In genomic region chr3:15055019-15055557, GRCh38 we compare ENCODE assay signal across 8 cellular contexts. TPM values are rescaled to one million over a fixed set of nuclear protein-coding genes. Genes with fewer than 3 reads are reported as not detected.
A peak's percentile ranks its signal among the peaks of the same experiment; 100 is the strongest.
DNase-seq lines count a peak whose midpoint lies in the region; ATAC-seq and TF ChIP-seq lines count a peak whose summit lies in the region.

No MANE protein-coding gene starts in this region.

- intact Hi-C loops in mammary epithelial cell (cut with micrococcal nuclease), result no loop called here

- peaks cover 97% of the 10 kb centered on the region for H3K79me2 ChIP-seq in DOHH2 (ENCODE audit: control insufficient read depth, low read length)
- H3K79me2 ChIP-seq in GM23338 (replicated peaks; ENCODE audit: insufficient read depth), result peaks cover 84% of the 10 kb centered on the region
- peaks cover 96% of the 10 kb centered on the region for H3K79me2 ChIP-seq in mammary epithelial cell (ENCODE audit: insufficient read depth, low read length)

- H3K36me3 ChIP-seq in DOHH2 (ENCODE audit: control insufficient read depth, low read length) (peaks cover 92% of the 10 kb centered on the region), HEK293 (ENCODE audit: control insufficient read depth in 2 of 2, insufficient read depth in 1 of 2, low read length in 2 of 2) (peaks cover 29 to 82% of the 10 kb centered on the region in 2 experiments), GM23338 (ENCODE audit: insufficient read depth) (peaks cover 32% of the 10 kb centered on the region), mammary epithelial cell (ENCODE audit: insufficient read depth, low read length) (peaks cover 31% of the 10 kb centered on the region)

- in situ Hi-C loops in G401 (cut with HindIII; ENCODE audit: low sequenced_read_pairs) (no loop called here), mammary epithelial cell (cut with MboI; ENCODE audit: low sequenced_read_pairs in 2 of 2) (no loop called here)

- peaks cover 18% of the 10 kb centered on the region for H3K4me1 Mint-ChIP-seq in GM23338

- H3K27me3 ChIP-seq in DOHH2 (ENCODE audit: control insufficient read depth, low read length), result no peaks in the 10 kb centered on the region
- H3K27me3 ChIP-seq in GM23338 (ENCODE audit: insufficient read depth), result no peaks in the 10 kb centered on the region
- no peaks in the 10 kb centered on the region for H3K27me3 ChIP-seq in mammary epithelial cell (ENCODE audit: insufficient read depth, low read length)

- no peaks in the 10 kb centered on the region for H3K27me3 Mint-ChIP-seq in GM23338 (ENCODE audit: insufficient read depth, low read depth, poor library complexity)

- CTCF ChIA-PET in HEK293 (lab: Yijun Ruan, JAX) (interaction anchor here (0.7 kb wide), 1 partner anchor 11 kb away, joined by 3 read pairs; no protein-coding TSS in a partner anchor), mammary epithelial cell (lab: Charles Lee; ENCODE audit: low non-redundant PET) (interaction anchor here (0.6 kb wide), 1 partner anchor 53 kb away, joined by 4 read pairs; no protein-coding TSS in a partner anchor)

- dilution Hi-C loops in mammary epithelial cell (cut with HindIII; ENCODE audit: low sequenced_read_pairs), result no loop called here

- H3K27ac Mint-ChIP-seq in GM23338, result no peak overlapping the region

- H4K20me1 ChIP-seq in DOHH2 (ENCODE audit: control insufficient read depth, insufficient read depth, low read depth, low read length) (peaks cover 13% of the 10 kb centered on the region), GM23338 (replicated peaks; ENCODE audit: insufficient read depth) (peaks cover 43% of the 10 kb centered on the region), mammary epithelial cell (ENCODE audit: insufficient read depth, low read length) (no peaks in the 10 kb centered on the region)

- H3K36me3 Mint-ChIP-seq in GM23338 (ENCODE audit: low read depth), result peaks cover 67% of the 10 kb centered on the region

- H3F3A ChIP-seq in DOHH2 (ENCODE audit: control insufficient read depth, insufficient read depth) (peaks cover 31% of the 10 kb centered on the region), GM23338 (replicated peaks; ENCODE audit: low read depth) (0 out of 2 replicates have a peak, but pooled peaks cover 3% of the 10 kb centered on the region)

- no peak overlapping the region for H3K4me3 Mint-ChIP-seq in GM23338

- no peaks in the 10 kb centered on the region; the same call in 2 of the 3 replicates for H3K9me3 Mint-ChIP-seq in GM23338

- DNase-seq in activated CD4-positive, CD25-positive, alpha-beta regulatory T cell treated with anti-CD3 and anti-CD28 coated beads, Interleukin-2, amount 50 U/mL, for 72 hours, result peak; percentile 55
- peak; percentile 11 for DNase-seq in fibroblast of pulmonary artery (ENCODE audit: low read depth)
- no peak for DNase-seq in GM23338 (ENCODE audit: low spot score)
- DNase-seq in G401 (ENCODE audit: low spot score), result no peak
- DNase-seq in NCI-H1417 treated with DMSO at 0.1 percent for 48 hours (lab: John Stamatoyannopoulos, UW), result no peak
- no peak for DNase-seq in mammary epithelial cell

- H2AFZ ChIP-seq in GM23338 (no peak overlapping the region), mammary epithelial cell (ENCODE audit: low read depth, low read length) (no peak overlapping the region)

- H3K4me1 ChIP-seq in DOHH2 (ENCODE audit: control insufficient read depth, low read length) (peaks cover 57% of the 10 kb centered on the region), HEK293 (ENCODE audit: control insufficient read depth, insufficient read depth, low read length) (no peaks in the 10 kb centered on the region), GM23338 (ENCODE audit: insufficient read depth) (no peaks in the 10 kb centered on the region), mammary epithelial cell (ENCODE audit: insufficient read depth, low read length) (no peaks in the 10 kb centered on the region)

- no peak for ATAC-seq in GM23338

- no peaks in the 10 kb centered on the region for H3K9me2 ChIP-seq in DOHH2 (replicated peaks; ENCODE audit: control insufficient read depth, low read length)
- no peaks in the 10 kb centered on the region for H3K9me2 ChIP-seq in GM23338 (ENCODE audit: insufficient read depth)

- no TSS peak for BruUV-seq in mammary epithelial cell (replicated peaks; lab: Mats Ljungman, UMichigan)

- 93% methylated on average over 8 of the region's 8 CpGs for WGBS in mammary epithelial cell (ENCODE audit: low coverage, missing lambda C conversion rate)

- H3K27ac ChIP-seq in DOHH2 (ENCODE audit: low read depth, low read length) (0 out of 2 replicates have a peak overlapping the region, but pooled peaks have one; percentile 18), HEK293 (ENCODE audit: extremely low read depth, low read depth, low read length) (no peak overlapping the region), GM23338 (ENCODE audit: low read depth) (no peak overlapping the region), mammary epithelial cell (ENCODE audit: insufficient read depth, low read depth, low read length) (no peak overlapping the region)

- TF ChIP-seq CTCF in DOHH2 (IDR thresholded peaks at IDR 0.05; ENCODE audit: low read depth, low read length, poor library complexity, severe bottlenecking) (no peak), HEK293 (tag by site-specific recombination; IDR thresholded peaks at IDR 0.05) (no peak), fibroblast of pulmonary artery (IDR thresholded peaks at IDR 0.05; ENCODE audit: low read length, missing control alignments) (no peak), GM23338 (conservative IDR thresholded peaks at IDR 0.05; ENCODE audit: low read depth in 2 of 2) (no peak), mammary epithelial cell (conservative IDR thresholded peaks at IDR 0.05 in 1 of 2, IDR thresholded peaks at IDR 0.05 in 1 of 2; ENCODE audit: extremely low read depth in 1 of 2, insufficient read depth in 1 of 2, low read depth in 1 of 2, low read length in 2 of 2) (no peak)

- H3K4me2 ChIP-seq in DOHH2 (ENCODE audit: low read length), result peak overlapping the region; percentile 18; the same call in 1 of the 2 replicates
- H3K4me2 ChIP-seq in GM23338, result no peak overlapping the region
- H3K4me2 ChIP-seq in mammary epithelial cell (ENCODE audit: insufficient read depth, low read depth, low read length), result no peak overlapping the region

- POLR2A ChIA-PET in HEK293 (lab: Yijun Ruan, JAX), result no interaction called here

- no peak overlapping the region for H3K4me3 ChIP-seq in DOHH2 (ENCODE audit: low read length)
- H3K4me3 ChIP-seq in HEK293 (ENCODE audit: low read depth, low read length), result no peak overlapping the region
- H3K4me3 ChIP-seq in fibroblast of pulmonary artery (replicated peaks; ENCODE audit: low read depth, low read length), result no peak overlapping the region
- H3K4me3 ChIP-seq in GM23338, result no peak overlapping the region
- no peak overlapping the region for H3K4me3 ChIP-seq in mammary epithelial cell (replicated peaks in 1 of 3; ENCODE audit: insufficient read depth in 1 of 3, low read depth in 2 of 3, low read length in 3 of 3)

- no peaks in the 10 kb centered on the region for H3K9me3 ChIP-seq in DOHH2 (ENCODE audit: control insufficient read depth, insufficient read depth, low read length)
- H3K9me3 ChIP-seq in HEK293 (ENCODE audit: control insufficient read depth, insufficient read depth, low read depth, low read length), result no peaks in the 10 kb centered on the region
- H3K9me3 ChIP-seq in mammary epithelial cell (replicated peaks; ENCODE audit: insufficient read depth, low read length), result no peaks in the 10 kb centered on the region

- H3K9ac ChIP-seq in mammary epithelial cell (ENCODE audit: insufficient read depth, low read length), result no peak overlapping the region

TF ChIP-seq in HEK293, 187 proteins besides CTCF, POLR2A, EP300 and RAD21 (continues in another document):
- TF ChIP-seq ZNF341 (tag by site-specific recombination; IDR thresholded peaks at IDR 0.05; ENCODE audit: low read depth), result peak; percentile 82
- no peak for TF ChIP-seq KLF1 (tag by site-specific recombination; IDR thresholded peaks at IDR 0.05)

TF ChIP-seq in GM23338, 12 proteins besides CTCF, POLR2A, EP300 and RAD21 (continues in another document):
- TF ChIP-seq, protein P1, sequence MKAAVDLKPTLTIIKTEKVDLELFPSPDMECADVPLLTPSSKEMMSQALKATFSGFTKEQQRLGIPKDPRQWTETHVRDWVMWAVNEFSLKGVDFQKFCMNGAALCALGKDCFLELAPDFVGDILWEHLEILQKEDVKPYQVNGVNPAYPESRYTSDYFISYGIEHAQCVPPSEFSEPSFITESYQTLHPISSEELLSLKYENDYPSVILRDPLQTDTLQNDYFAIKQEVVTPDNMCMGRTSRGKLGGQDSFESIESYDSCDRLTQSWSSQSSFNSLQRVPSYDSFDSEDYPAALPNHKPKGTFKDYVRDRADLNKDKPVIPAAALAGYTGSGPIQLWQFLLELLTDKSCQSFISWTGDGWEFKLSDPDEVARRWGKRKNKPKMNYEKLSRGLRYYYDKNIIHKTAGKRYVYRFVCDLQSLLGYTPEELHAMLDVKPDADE (IDR thresholded peaks at IDR 0.05), result no peak
- no peak for TF ChIP-seq EZH2 (IDR thresholded peaks at IDR 0.05; ENCODE audit: low read depth, unreplicated experiment)

RNA-seq across cellular contexts. Expression of gene MRPS25, which starts 10.0 kb away (rescaled TPM):
- 41.0 and 47.9 TPM in 2 replicates for total RNA-seq in GM23338 (2014; rRNA removed; shearing (Covaris generic))
- polyA plus RNA-seq in GM23338 (2016; fragmentation: Nextera tagmentation; extraction: Ambion mirVana) (61.1 and 75.0 TPM in 2 replicates), mammary epithelial cell (45.6 TPM)
- total RNA-seq in G401 (2014; rRNA removed; shearing (Covaris generic)), result 29.8 and 46.4 TPM in 2 replicates
- 10 to 100 TPM; 15.2 to 62.5 TPM for total RNA-seq in mammary epithelial cell
- 18.6 TPM for polyA minus RNA-seq in mammary epithelial cell

RNA-seq across cellular contexts. Expression of gene RBSN, which starts 43.9 kb away (rescaled TPM):
- 26.5 and 33.2 TPM in 2 replicates for total RNA-seq in GM23338 (2014; rRNA removed; shearing (Covaris generic))
- 10.6 and 10.8 TPM in 2 replicates for polyA plus RNA-seq in GM23338 (2016; fragmentation: Nextera tagmentation; extraction: Ambion mirVana)
- total RNA-seq in G401 (2014; rRNA removed; shearing (Covaris generic)), result 21.7 and 23.3 TPM in 2 replicates
- 10 to 100 TPM; 21.7 to 23.1 TPM for total RNA-seq in mammary epithelial cell
- 6.3 TPM for polyA plus RNA-seq in mammary epithelial cell
- polyA minus RNA-seq in mammary epithelial cell, result 27.1 TPM

Comparison
In these comparisons a context has a peak if more than half of its experiments do, and no peak if none do; other contexts are left out.
1. DNase-seq: peak in activated CD4-positive, CD25-positive, alpha-beta regulatory T cell treated with anti-CD3 and anti-CD28 coated beads, Interleukin-2, amount 50 U/mL, for 72 hours (single experiment) and fibroblast of pulmonary artery (single experiment); none in GM23338 (single experiment), G401 (single experiment), NCI-H1417 treated with DMSO at 0.1 percent for 48 hours (single experiment) and mammary epithelial cell (single experiment).